In genomic region chr1:150763631-150764223, GRCh38 we compare ENCODE assay signal across 1 cellular context.
TF ChIP-seq lines count a peak whose summit lies in the region.

No MANE protein-coding gene starts in this region.

TF ChIP-seq in IMR-90, 13 proteins besides CTCF, POLR2A, EP300 and RAD21:
- no peak for TF ChIP-seq RFX5 (IDR thresholded peaks at IDR 0.05; ENCODE audit: low read depth, low read length)
- TF ChIP-seq FOS (IDR thresholded peaks at IDR 0.05; ENCODE audit: low read depth, low read length): no peak
- TF ChIP-seq ELK1 (IDR thresholded peaks at IDR 0.05; ENCODE audit: borderline replicate concordance, low read depth, low read length): no peak
- no peak for TF ChIP-seq BHLHE40 (IDR thresholded peaks at IDR 0.05; ENCODE audit: low read depth, low read length)
- TF ChIP-seq NFE2L2 (IDR thresholded peaks at IDR 0.05; ENCODE audit: low read depth, low read length): no peak
- no peak for TF ChIP-seq MAZ (IDR thresholded peaks at IDR 0.05; ENCODE audit: borderline replicate concordance, low read depth, low read length)
- no peak for TF ChIP-seq MXI1 (IDR thresholded peaks at IDR 0.05; ENCODE audit: borderline replicate concordance, low read depth, low read length)
- TF ChIP-seq MAFK (IDR thresholded peaks at IDR 0.05; ENCODE audit: low read depth, low read length): no peak
- no peak for TF ChIP-seq CEBPB (IDR thresholded peaks at IDR 0.05; ENCODE audit: low read depth, low read length)
- TF ChIP-seq SMC3 (IDR thresholded peaks at IDR 0.05; ENCODE audit: low read depth, low read length): no peak
- TF ChIP-seq CHD1 (IDR thresholded peaks at IDR 0.05; ENCODE audit: low read depth, low read length): no peak
- TF ChIP-seq RCOR1 (IDR thresholded peaks at IDR 0.05; ENCODE audit: insufficient replicate concordance, low read length): no peak
- TF ChIP-seq USF2 (IDR thresholded peaks at IDR 0.05; ENCODE audit: low read depth, low read length): no peak
